Comparison of ENCODE assay signal across 26 cellular contexts in genomic region chr9:11340656-11341055, GRCh38.
"Had no signal": no experiment of that assay in that cellular context is flagged by ENCODE, and none has a peak within 500 bp of the region (broad histone marks: within the 10 kb centered on the region; RNA-seq: fewer than 3 reads in every experiment).

No MANE protein-coding gene starts in this region.

- H3K4me2 ChIP-seq: SK-N-SH had no signal

- H3K9me3 ChIP-seq: MG63 had no signal

- ATAC-seq: Panc1, PC-3, T-cell had no signal

- H3K4me1 Mint-ChIP-seq: T-cell had no signal

- H3K36me3 Mint-ChIP-seq: T-cell had no signal

- H3K36me3 ChIP-seq: MG63 had no signal

- H3K27ac ChIP-seq: RWPE1 had no signal

- H3K4me3 ChIP-seq: MG63 had no signal

- H3K4me3 Mint-ChIP-seq: T-cell had no signal

- H3K27ac Mint-ChIP-seq: T-cell had no signal

- H3K27me3 ChIP-seq: MG63 had no signal

- H3K9ac ChIP-seq: SK-N-SH had no signal

- H3K27me3 Mint-ChIP-seq: T-cell had no signal

- DNase-seq: IMR-90; Karpas-422; KG1; MG63; NCI-H1092; NCI-H1105 treated with DMSO at 0.1 percent for 48 hours; NCI-H1417 treated with DMSO at 0.1 percent for 48 hours; NCI-H146; NCI-H1694 treated with DMSO at 0.1 percent for 48 hours; NCI-H1930; NCI-H2081; NCI-H2107; NCI-H226; NCI-H446; NCI-H510A; NCI-H524 treated with DMSO at 0.1 percent for 48 hours; NCI-H69; NCI-H774; NK-92 treated with Interleukin-12 subunit alpha and Interleukin-12 subunit beta, amount 100 ng/mL, for 24 hours; PC-3; SHP77; SK-N-SH; SW 1271; T-cell had no signal
